Comparison of ENCODE assay signal across 8 cellular contexts in genomic region chr18:70289351-70290330, GRCh38. TPM values are rescaled to one million over a fixed set of nuclear protein-coding genes. Genes with fewer than 3 reads are reported as not detected.
DNase-seq lines count a peak whose midpoint lies in the region; ATAC-seq and TF ChIP-seq lines count a peak whose summit lies in the region.

No MANE protein-coding gene starts in this region.

- H3K9me3 ChIP-seq in PC-9 (ENCODE audit: insufficient read depth, low read depth) (no peaks in the 10 kb centered on the region), liver (ENCODE audit: control insufficient read depth in 4 of 4, low read length in 3 of 4) (no peaks in the 10 kb centered on the region), testis (no peaks in the 10 kb centered on the region)

- H3K27me3 ChIP-seq in PC-9 (ENCODE audit: insufficient read depth, low read depth) (no peaks in the 10 kb centered on the region), liver (ENCODE audit: control insufficient read depth in 4 of 4, insufficient read depth in 4 of 4, low read length in 3 of 4) (no peaks in the 10 kb centered on the region), testis (no peaks in the 10 kb centered on the region)

- peak overlapping the region; percentile 94 for H3K4me2 ChIP-seq in PC-9

- H3K27ac ChIP-seq in PC-9 (peak overlapping the region; percentile 61), liver (ENCODE audit: low read depth in 1 of 2, low read length in 2 of 2) (peak overlapping the region; percentile 89 to 96), testis (peak overlapping the region; percentile 77 to 96)

- peak overlapping the region; percentile 79 for H3K27ac Mint-ChIP-seq in dendritic cell treated with granulocyte-macrophage colony-stimulating factor and Interleukin-4, amounts not matched to agents 40 ng/mL and 50 ng/mL, for 4 days

- no peak for TF ChIP-seq POLR2A in testis (IDR thresholded peaks at IDR 0.05)

- H2AFZ ChIP-seq in PC-9: peak overlapping the region; percentile 79

- H3K4me1 Mint-ChIP-seq in dendritic cell treated with granulocyte-macrophage colony-stimulating factor and Interleukin-4, amounts not matched to agents 40 ng/mL and 50 ng/mL, for 4 days (ENCODE audit: low read depth): peaks cover 67% of the 10 kb centered on the region

- POLR2A ChIA-PET in PC-9 (lab: Charles Lee; ENCODE audit: unreplicated experiment): interaction anchor here (0.6 to 0.7 kb wide), 2 partner anchors 9 to 133 kb away, joined by 3 read pairs; no protein-coding TSS in a partner anchor

- intact Hi-C loops in PC-9 (cut with micrococcal nuclease; ENCODE audit: unreplicated experiment): loop anchor here (2.0 to 5.0 kb wide), 4 partner anchors 47 to 143 kb away; no protein-coding TSS in a partner anchor
- intact Hi-C loops in dendritic cell treated with granulocyte-macrophage colony-stimulating factor and Interleukin-4, amounts not matched to agents 40 ng/mL and 50 ng/mL, for 4 days (cut with micrococcal nuclease): loop anchor here (5.0 kb wide), 2 partner anchors 62 to 143 kb away; no protein-coding TSS in a partner anchor
- intact Hi-C loops in testis (cut with DNase I; ENCODE audit: low total_unique reads): no loop called here

- H3K9me2 ChIP-seq in PC-9 (ENCODE audit: insufficient read depth): no peaks in the 10 kb centered on the region

- no peaks in the 10 kb centered on the region for H3K36me3 Mint-ChIP-seq in dendritic cell treated with granulocyte-macrophage colony-stimulating factor and Interleukin-4, amounts not matched to agents 40 ng/mL and 50 ng/mL, for 4 days (ENCODE audit: low read depth)

- peaks cover 22% of the 10 kb centered on the region for H4K20me1 ChIP-seq in PC-9 (ENCODE audit: insufficient read depth)

- TF ChIP-seq RAD21 in liver (IDR thresholded peaks at IDR 0.05): peak in 1 of 2 donors; percentile 4

- H3K9ac ChIP-seq in liver (ENCODE audit: low read depth in 1 of 2, low read length in 2 of 2): peak overlapping the region; percentile 76 to 97

- ATAC-seq in GM18870 (IDR thresholded peaks at IDR 0.05; ENCODE audit: unreplicated experiment): peak; percentile 26
- peak; percentile 56 for ATAC-seq in HG03045 (IDR thresholded peaks at IDR 0.05; ENCODE audit: unreplicated experiment)

- TF ChIP-seq CTCF in PC-9 (conservative IDR thresholded peaks at IDR 0.05) (no peak), liver (IDR thresholded peaks at IDR 0.05; ENCODE audit: low read depth, low read length, missing input control) (no peak), testis (IDR thresholded peaks at IDR 0.05) (no peak)

- H3K4me3 Mint-ChIP-seq in dendritic cell treated with granulocyte-macrophage colony-stimulating factor and Interleukin-4, amounts not matched to agents 40 ng/mL and 50 ng/mL, for 4 days: peak overlapping the region; percentile 77

- peaks cover 51% of the 10 kb centered on the region for H3K79me2 ChIP-seq in PC-9 (ENCODE audit: low read depth)

- no peaks in the 10 kb centered on the region for H3K9me3 Mint-ChIP-seq in dendritic cell treated with granulocyte-macrophage colony-stimulating factor and Interleukin-4, amounts not matched to agents 40 ng/mL and 50 ng/mL, for 4 days

- under 1% methylated on average over 87 of the region's 87 CpGs for WGBS in liver
- 1% methylated on average over 13 to 53 of the region's 87 CpGs for WGBS in testis, 2 donors

- no peaks in the 10 kb centered on the region for H3K27me3 Mint-ChIP-seq in dendritic cell treated with granulocyte-macrophage colony-stimulating factor and Interleukin-4, amounts not matched to agents 40 ng/mL and 50 ng/mL, for 4 days

- H3K36me3 ChIP-seq in PC-9 (ENCODE audit: low read depth) (peaks cover 5% of the 10 kb centered on the region; the same call in 1 of the 2 replicates), liver (ENCODE audit: control insufficient read depth in 4 of 4, insufficient read depth in 3 of 4, low read depth in 1 of 4, low read length in 3 of 4) (no peaks in the 10 kb centered on the region), testis (ENCODE audit: low read depth, missing control alignments) (no peaks in the 10 kb centered on the region)

- CTCF ChIA-PET in PC-9 (lab: Charles Lee): no interaction called here

- H3K4me3 ChIP-seq in PC-9 (peak overlapping the region; percentile 94), liver (ENCODE audit: low read depth in 1 of 3, low read length in 3 of 3) (peak overlapping the region; percentile 81 to 96 (median 90)), testis (peak overlapping the region; percentile 71 to 89)

- DNase-seq in COR-L47 (lab: John Stamatoyannopoulos, UW): peak; percentile 21
- peak in 1 of 2 experiments; percentile 42 for DNase-seq in PC-9
- peak; percentile 46 for DNase-seq in testis
- no peak for DNase-seq in activated effector memory CD4-positive, alpha-beta T cell treated with anti-CD3 and anti-CD28 coated beads, Interleukin-2, amount 50 U/mL, for 16 hours

- no TSS peak for BruUV-seq in PC-9 (replicated peaks; lab: Mats Ljungman, UMichigan)

- H3K4me1 ChIP-seq in PC-9 (replicated peaks; ENCODE audit: insufficient read depth): peaks cover 45% of the 10 kb centered on the region
- peaks cover 0 to 33% (median 23%) of the 10 kb centered on the region in 4 donors for H3K4me1 ChIP-seq in liver (ENCODE audit: control insufficient read depth in 4 of 4, insufficient read depth in 4 of 4, low read length in 3 of 4)
- peaks cover 14% of the 10 kb centered on the region for H3K4me1 ChIP-seq in testis

- H3F3A ChIP-seq in PC-9 (ENCODE audit: insufficient read depth, low read depth): peaks cover 25% of the 10 kb centered on the region

TF ChIP-seq in liver, 16 proteins besides CTCF, POLR2A, EP300 and RAD21:
- no peak for TF ChIP-seq FOXA2 (IDR thresholded peaks at IDR 0.05)
- TF ChIP-seq ZBTB33 (IDR thresholded peaks at IDR 0.05): no peak
- no peak for TF ChIP-seq EGR1 (IDR thresholded peaks at IDR 0.05; ENCODE audit: low read depth in 2 of 2)
- no peak for TF ChIP-seq NR2F2 (IDR thresholded peaks at IDR 0.05)
- no peak for TF ChIP-seq GABPA (IDR thresholded peaks at IDR 0.05 in 1 of 2, conservative IDR thresholded peaks at IDR 0.05 in 1 of 2)
- TF ChIP-seq FOXA1 (IDR thresholded peaks at IDR 0.05): no peak
- TF ChIP-seq HNF4A (conservative IDR thresholded peaks at IDR 0.05): no peak
- TF ChIP-seq MAX (IDR thresholded peaks at IDR 0.05): no peak
- peak; percentile 10 for TF ChIP-seq REST (IDR thresholded peaks at IDR 0.05)
- TF ChIP-seq YY1 (IDR thresholded peaks at IDR 0.05): peak; percentile 14
- peak; percentile 8 for TF ChIP-seq SP1 (IDR thresholded peaks at IDR 0.05)
- TF ChIP-seq RXRA (IDR thresholded peaks at IDR 0.05): peak in 1 of 2 donors; percentile 6
- no peak for TF ChIP-seq ATF3 (IDR thresholded peaks at IDR 0.05)
- no peak for TF ChIP-seq HNF4G (IDR thresholded peaks at IDR 0.05)
- TF ChIP-seq TAF1 (conservative IDR thresholded peaks at IDR 0.05): no peak
- no peak for TF ChIP-seq JUND (IDR thresholded peaks at IDR 0.05)

RNA-seq across cellular contexts. Expression of gene SOCS6, which starts 0.8 kb away (rescaled TPM):
- 20.9 and 21.0 TPM in 2 replicates for total RNA-seq in PC-9 (2021)
- total RNA-seq in liver: 10 to 100 TPM; 10.4 to 30.1 TPM
- 1 to 10 TPM; 5.5 to 6.9 TPM for polyA plus RNA-seq in liver
- total RNA-seq in testis: 10 to 100 TPM; 20.9 to 22.9 TPM
- 12.7 TPM for polyA plus RNA-seq in testis (ENCODE audit: insufficient read depth, low read depth, low replicate concordance)
